ENCODE assay signal across 1 cellular context in the genomic region with DNA sequence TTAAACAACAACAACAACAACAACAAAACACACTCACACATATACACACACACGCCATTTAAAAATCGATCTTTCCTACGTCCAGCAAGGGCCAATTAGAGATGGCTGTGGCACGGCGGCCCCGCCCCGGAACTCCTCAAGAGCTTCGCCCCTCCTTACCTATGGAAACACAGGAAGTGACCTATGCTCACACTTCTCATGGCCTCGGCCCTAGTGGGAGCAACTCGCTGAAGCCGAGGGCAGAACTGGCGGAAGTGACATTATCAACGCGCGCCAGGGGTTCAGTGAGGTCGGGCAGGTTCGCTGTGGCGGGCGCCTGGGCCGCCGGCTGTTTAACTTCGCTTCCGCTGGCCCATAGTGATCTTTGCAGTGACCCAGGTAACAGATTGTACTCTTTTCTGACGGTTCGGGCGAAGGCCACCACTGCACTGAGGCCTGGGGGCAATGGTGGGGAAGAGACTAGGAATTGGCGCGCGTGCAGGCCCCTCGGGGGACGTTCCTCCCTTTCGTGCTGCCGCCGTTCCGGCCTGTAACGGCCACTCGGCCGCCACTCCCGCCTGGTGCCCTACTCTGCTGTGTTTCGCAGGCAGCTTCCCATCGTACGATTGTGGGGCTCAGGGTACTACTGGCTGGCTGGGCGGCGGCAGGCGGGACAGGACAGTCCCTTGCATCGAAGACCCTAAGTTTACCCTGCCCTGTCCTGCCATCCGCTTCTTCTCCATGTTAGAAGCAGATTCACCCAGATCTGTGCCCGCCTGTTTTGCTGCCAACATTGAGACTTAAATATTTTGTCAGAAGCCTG.
TF ChIP-seq lines count a peak whose summit lies in the region.

A gene (plus strand): TSS at position 284 of the 802 bp plus-strand sequence. CDS start 2,661 bp downstream, outside the sequence.

TF ChIP-seq in HepG2, 621 proteins besides CTCF, POLR2A, EP300 and RAD21 (continued from another document and continues in another):
- TF ChIP-seq, protein P1, sequence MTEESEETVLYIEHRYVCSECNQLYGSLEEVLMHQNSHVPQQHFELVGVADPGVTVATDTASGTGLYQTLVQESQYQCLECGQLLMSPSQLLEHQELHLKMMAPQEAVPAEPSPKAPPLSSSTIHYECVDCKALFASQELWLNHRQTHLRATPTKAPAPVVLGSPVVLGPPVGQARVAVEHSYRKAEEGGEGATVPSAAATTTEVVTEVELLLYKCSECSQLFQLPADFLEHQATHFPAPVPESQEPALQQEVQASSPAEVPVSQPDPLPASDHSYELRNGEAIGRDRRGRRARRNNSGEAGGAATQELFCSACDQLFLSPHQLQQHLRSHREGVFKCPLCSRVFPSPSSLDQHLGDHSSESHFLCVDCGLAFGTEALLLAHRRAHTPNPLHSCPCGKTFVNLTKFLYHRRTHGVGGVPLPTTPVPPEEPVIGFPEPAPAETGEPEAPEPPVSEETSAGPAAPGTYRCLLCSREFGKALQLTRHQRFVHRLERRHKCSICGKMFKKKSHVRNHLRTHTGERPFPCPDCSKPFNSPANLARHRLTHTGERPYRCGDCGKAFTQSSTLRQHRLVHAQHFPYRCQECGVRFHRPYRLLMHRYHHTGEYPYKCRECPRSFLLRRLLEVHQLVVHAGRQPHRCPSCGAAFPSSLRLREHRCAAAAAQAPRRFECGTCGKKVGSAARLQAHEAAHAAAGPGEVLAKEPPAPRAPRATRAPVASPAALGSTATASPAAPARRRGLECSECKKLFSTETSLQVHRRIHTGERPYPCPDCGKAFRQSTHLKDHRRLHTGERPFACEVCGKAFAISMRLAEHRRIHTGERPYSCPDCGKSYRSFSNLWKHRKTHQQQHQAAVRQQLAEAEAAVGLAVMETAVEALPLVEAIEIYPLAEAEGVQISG (CRISPR knock-in tag; IDR thresholded peaks at IDR 0.05): peak; percentile 99
- TF ChIP-seq, protein P2, sequence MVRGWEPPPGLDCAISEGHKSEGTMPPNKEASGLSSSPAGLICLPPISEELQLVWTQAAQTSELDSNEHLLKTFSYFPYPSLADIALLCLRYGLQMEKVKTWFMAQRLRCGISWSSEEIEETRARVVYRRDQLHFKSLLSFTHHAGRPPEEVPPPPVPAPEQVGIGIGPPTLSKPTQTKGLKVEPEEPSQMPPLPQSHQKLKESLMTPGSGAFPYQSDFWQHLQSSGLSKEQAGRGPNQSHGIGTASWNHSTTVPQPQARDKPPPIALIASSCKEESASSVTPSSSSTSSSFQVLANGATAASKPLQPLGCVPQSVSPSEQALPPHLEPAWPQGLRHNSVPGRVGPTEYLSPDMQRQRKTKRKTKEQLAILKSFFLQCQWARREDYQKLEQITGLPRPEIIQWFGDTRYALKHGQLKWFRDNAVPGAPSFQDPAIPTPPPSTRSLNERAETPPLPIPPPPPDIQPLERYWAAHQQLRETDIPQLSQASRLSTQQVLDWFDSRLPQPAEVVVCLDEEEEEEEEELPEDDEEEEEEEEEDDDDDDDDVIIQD (CRISPR knock-in tag; IDR thresholded peaks at IDR 0.05; ENCODE audit: low read depth): peak; percentile 71; the same call in 1 of the 2 replicates
- TF ChIP-seq, protein P3, sequence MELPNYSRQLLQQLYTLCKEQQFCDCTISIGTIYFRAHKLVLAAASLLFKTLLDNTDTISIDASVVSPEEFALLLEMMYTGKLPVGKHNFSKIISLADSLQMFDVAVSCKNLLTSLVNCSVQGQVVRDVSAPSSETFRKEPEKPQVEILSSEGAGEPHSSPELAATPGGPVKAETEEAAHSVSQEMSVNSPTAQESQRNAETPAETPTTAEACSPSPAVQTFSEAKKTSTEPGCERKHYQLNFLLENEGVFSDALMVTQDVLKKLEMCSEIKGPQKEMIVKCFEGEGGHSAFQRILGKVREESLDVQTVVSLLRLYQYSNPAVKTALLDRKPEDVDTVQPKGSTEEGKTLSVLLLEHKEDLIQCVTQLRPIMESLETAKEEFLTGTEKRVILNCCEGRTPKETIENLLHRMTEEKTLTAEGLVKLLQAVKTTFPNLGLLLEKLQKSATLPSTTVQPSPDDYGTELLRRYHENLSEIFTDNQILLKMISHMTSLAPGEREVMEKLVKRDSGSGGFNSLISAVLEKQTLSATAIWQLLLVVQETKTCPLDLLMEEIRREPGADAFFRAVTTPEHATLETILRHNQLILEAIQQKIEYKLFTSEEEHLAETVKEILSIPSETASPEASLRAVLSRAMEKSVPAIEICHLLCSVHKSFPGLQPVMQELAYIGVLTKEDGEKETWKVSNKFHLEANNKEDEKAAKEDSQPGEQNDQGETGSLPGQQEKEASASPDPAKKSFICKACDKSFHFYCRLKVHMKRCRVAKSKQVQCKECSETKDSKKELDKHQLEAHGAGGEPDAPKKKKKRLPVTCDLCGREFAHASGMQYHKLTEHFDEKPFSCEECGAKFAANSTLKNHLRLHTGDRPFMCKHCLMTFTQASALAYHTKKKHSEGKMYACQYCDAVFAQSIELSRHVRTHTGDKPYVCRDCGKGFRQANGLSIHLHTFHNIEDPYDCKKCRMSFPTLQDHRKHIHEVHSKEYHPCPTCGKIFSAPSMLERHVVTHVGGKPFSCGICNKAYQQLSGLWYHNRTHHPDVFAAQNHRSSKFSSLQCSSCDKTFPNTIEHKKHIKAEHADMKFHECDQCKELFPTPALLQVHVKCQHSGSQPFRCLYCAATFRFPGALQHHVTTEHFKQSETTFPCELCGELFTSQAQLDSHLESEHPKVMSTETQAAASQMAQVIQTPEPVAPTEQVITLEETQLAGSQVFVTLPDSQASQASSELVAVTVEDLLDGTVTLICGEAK (IDR thresholded peaks at IDR 0.05): peak; percentile 86
- TF ChIP-seq, protein P3 (CRISPR knock-in tag; IDR thresholded peaks at IDR 0.05): peak; percentile 46; the same call in 1 of the 2 replicates
- TF ChIP-seq, protein P4, sequence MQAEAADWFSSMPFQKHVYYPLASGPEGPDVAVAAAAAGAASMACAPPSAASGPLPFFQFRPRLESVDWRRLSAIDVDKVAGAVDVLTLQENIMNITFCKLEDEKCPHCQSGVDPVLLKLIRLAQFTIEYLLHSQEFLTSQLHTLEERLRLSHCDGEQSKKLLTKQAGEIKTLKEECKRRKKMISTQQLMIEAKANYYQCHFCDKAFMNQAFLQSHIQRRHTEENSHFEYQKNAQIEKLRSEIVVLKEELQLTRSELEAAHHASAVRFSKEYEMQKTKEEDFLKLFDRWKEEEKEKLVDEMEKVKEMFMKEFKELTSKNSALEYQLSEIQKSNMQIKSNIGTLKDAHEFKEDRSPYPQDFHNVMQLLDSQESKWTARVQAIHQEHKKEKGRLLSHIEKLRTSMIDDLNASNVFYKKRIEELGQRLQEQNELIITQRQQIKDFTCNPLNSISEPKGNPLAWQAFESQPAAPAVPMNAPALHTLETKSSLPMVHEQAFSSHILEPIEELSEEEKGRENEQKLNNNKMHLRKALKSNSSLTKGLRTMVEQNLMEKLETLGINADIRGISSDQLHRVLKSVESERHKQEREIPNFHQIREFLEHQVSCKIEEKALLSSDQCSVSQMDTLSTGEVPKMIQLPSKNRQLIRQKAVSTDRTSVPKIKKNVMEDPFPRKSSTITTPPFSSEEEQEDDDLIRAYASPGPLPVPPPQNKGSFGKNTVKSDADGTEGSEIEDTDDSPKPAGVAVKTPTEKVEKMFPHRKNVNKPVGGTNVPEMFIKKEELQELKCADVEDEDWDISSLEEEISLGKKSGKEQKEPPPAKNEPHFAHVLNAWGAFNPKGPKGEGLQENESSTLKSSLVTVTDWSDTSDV (CRISPR knock-in tag; IDR thresholded peaks at IDR 0.05): 0 out of 2 replicates have a peak, but pooled peaks have one; percentile 38
- TF ChIP-seq ZKSCAN1 (IDR thresholded peaks at IDR 0.05; ENCODE audit: low read length) (no peak), HNRNPL (IDR thresholded peaks at IDR 0.05; ENCODE audit: low read depth, low read length) (0 out of 2 replicates have a peak, but pooled peaks have one; percentile 40), BRD4 (CRISPR knock-in tag; IDR thresholded peaks at IDR 0.05) (no peak; the same call in 1 of the 2 replicates), GTF3A (CRISPR knock-in tag; conservative IDR thresholded peaks at IDR 0.05) (no peak), HNF4G (IDR thresholded peaks at IDR 0.05; ENCODE audit: borderline replicate concordance, low read depth, low read length) (peak; percentile 65; the same call in 1 of the 2 replicates), HNF4G (CRISPR knock-in tag; IDR thresholded peaks at IDR 0.05; ENCODE audit: borderline replicate concordance, low read depth) (no peak), FOXK1 (CRISPR knock-in tag; IDR thresholded peaks at IDR 0.05; ENCODE audit: borderline replicate concordance, low read depth) (peak; percentile 99), ZKSCAN5 (CRISPR knock-in tag; IDR thresholded peaks at IDR 0.05) (no peak), ZNF496 (CRISPR knock-in tag; IDR thresholded peaks at IDR 0.05; ENCODE audit: insufficient replicate concordance) (no peak), NR2F6 (IDR thresholded peaks at IDR 0.05) (peak; percentile 90), NR2F6 (CRISPR knock-in tag; IDR thresholded peaks at IDR 0.05) (peak; percentile 94), ZNF101 (CRISPR knock-in tag; IDR thresholded peaks at IDR 0.05; ENCODE audit: borderline replicate concordance, low read depth) (no peak), THAP11 (CRISPR knock-in tag; IDR thresholded peaks at IDR 0.05) (peak; percentile 97), MYC (CRISPR knock-in tag; IDR thresholded peaks at IDR 0.05; ENCODE audit: borderline replicate concordance) (peak; percentile 86; the same call in 1 of the 2 replicates)
- TF ChIP-seq, protein P5, sequence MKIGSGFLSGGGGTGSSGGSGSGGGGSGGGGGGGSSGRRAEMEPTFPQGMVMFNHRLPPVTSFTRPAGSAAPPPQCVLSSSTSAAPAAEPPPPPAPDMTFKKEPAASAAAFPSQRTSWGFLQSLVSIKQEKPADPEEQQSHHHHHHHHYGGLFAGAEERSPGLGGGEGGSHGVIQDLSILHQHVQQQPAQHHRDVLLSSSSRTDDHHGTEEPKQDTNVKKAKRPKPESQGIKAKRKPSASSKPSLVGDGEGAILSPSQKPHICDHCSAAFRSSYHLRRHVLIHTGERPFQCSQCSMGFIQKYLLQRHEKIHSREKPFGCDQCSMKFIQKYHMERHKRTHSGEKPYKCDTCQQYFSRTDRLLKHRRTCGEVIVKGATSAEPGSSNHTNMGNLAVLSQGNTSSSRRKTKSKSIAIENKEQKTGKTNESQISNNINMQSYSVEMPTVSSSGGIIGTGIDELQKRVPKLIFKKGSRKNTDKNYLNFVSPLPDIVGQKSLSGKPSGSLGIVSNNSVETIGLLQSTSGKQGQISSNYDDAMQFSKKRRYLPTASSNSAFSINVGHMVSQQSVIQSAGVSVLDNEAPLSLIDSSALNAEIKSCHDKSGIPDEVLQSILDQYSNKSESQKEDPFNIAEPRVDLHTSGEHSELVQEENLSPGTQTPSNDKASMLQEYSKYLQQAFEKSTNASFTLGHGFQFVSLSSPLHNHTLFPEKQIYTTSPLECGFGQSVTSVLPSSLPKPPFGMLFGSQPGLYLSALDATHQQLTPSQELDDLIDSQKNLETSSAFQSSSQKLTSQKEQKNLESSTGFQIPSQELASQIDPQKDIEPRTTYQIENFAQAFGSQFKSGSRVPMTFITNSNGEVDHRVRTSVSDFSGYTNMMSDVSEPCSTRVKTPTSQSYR (CRISPR knock-in tag; IDR thresholded peaks at IDR 0.05; ENCODE audit: borderline replicate concordance): peak; percentile 61; the same call in 1 of the 2 replicates
- TF ChIP-seq, protein P6, sequence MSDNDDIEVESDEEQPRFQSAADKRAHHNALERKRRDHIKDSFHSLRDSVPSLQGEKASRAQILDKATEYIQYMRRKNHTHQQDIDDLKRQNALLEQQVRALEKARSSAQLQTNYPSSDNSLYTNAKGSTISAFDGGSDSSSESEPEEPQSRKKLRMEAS (IDR thresholded peaks at IDR 0.05): peak; percentile 96
- TF ChIP-seq, protein P7, sequence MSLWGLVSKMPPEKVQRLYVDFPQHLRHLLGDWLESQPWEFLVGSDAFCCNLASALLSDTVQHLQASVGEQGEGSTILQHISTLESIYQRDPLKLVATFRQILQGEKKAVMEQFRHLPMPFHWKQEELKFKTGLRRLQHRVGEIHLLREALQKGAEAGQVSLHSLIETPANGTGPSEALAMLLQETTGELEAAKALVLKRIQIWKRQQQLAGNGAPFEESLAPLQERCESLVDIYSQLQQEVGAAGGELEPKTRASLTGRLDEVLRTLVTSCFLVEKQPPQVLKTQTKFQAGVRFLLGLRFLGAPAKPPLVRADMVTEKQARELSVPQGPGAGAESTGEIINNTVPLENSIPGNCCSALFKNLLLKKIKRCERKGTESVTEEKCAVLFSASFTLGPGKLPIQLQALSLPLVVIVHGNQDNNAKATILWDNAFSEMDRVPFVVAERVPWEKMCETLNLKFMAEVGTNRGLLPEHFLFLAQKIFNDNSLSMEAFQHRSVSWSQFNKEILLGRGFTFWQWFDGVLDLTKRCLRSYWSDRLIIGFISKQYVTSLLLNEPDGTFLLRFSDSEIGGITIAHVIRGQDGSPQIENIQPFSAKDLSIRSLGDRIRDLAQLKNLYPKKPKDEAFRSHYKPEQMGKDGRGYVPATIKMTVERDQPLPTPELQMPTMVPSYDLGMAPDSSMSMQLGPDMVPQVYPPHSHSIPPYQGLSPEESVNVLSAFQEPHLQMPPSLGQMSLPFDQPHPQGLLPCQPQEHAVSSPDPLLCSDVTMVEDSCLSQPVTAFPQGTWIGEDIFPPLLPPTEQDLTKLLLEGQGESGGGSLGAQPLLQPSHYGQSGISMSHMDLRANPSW (CRISPR knock-in tag; IDR thresholded peaks at IDR 0.05; ENCODE audit: borderline replicate concordance): peak; percentile 33; the same call in 1 of the 2 replicates
- TF ChIP-seq, protein P8, sequence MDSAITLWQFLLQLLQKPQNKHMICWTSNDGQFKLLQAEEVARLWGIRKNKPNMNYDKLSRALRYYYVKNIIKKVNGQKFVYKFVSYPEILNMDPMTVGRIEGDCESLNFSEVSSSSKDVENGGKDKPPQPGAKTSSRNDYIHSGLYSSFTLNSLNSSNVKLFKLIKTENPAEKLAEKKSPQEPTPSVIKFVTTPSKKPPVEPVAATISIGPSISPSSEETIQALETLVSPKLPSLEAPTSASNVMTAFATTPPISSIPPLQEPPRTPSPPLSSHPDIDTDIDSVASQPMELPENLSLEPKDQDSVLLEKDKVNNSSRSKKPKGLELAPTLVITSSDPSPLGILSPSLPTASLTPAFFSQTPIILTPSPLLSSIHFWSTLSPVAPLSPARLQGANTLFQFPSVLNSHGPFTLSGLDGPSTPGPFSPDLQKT (CRISPR knock-in tag; IDR thresholded peaks at IDR 0.05; ENCODE audit: borderline replicate concordance): no peak
